Comparison of ENCODE assay signal across 20 cellular contexts in the genomic region with DNA sequence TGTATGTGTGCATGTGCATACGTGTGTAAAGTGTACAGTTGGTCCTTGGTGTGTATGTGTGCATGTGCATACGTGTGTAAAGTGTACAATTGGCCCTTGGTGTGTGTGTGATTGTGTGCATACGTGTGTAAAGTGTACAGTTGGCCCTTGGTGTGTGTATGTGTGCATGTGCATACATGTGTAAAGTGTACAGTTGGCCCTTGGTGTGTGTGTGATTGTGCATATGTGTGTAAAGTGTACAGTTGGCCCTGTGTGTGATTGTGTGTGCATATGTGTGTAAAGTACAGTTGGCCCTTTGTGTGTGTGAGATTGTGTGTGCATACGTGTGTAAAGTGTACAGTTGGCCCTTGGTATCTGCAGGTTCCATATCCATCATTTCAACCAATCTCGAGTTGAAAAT. TPM values are rescaled to one million over a fixed set of nuclear protein-coding genes. Genes with fewer than 3 reads are reported as not detected.
A peak's percentile ranks its signal among the peaks of the same experiment; 100 is the strongest.
DNase-seq lines count a peak whose midpoint lies in the region; ATAC-seq and TF ChIP-seq lines count a peak whose summit lies in the region.
"Had no signal": no experiment of that assay in that cellular context is flagged by ENCODE, and none has a peak within 500 bp of the region (broad histone marks: within the 10 kb centered on the region; RNA-seq: fewer than 3 reads in every experiment).

No MANE protein-coding gene starts in this region.

- H4K20me1 ChIP-seq in DND-41 (ENCODE audit: insufficient read depth, low read length), result peaks cover 51% of the 10 kb centered on the region
- no peaks in the 10 kb centered on the region for H4K20me1 ChIP-seq in OCI-LY1 (ENCODE audit: insufficient read depth, low read length)
- H4K20me1 ChIP-seq in GM23338 (replicated peaks; ENCODE audit: insufficient read depth), result no peaks in the 10 kb centered on the region; the same call in 1 of the 2 replicates

- H3K4me3 ChIP-seq in DND-41 (ENCODE audit: low read depth in 1 of 2, low read length in 2 of 2), result peak overlapping the region in 1 of 2 experiments; percentile 1; a peak in 1 of 4 replicates
- no peak overlapping the region for H3K4me3 ChIP-seq in HEK293 (ENCODE audit: low read depth, low read length)
- H3K4me3 ChIP-seq in OCI-LY1 (ENCODE audit: low read depth, low read length, poor library complexity, severe bottlenecking), result no peak overlapping the region
- no peak overlapping the region for H3K4me3 ChIP-seq in neuronal stem cell (ENCODE audit: low read length in 2 of 2)
- no peak overlapping the region for H3K4me3 ChIP-seq in GM23338

- H4K91ac ChIP-seq in neuronal stem cell (ENCODE audit: low read depth, low read length, poor library complexity), result no peak overlapping the region

- H3K14ac ChIP-seq in neuronal stem cell (ENCODE audit: low read length), result no peak overlapping the region

- no peak overlapping the region for H2BK5ac ChIP-seq in neuronal stem cell (ENCODE audit: low read length)

- peaks cover 9% of the 10 kb centered on the region for H3K27me3 Mint-ChIP-seq in GM23338 (ENCODE audit: insufficient read depth, low read depth, poor library complexity)

- ATAC-seq in DND-41 (ENCODE audit: insufficient read depth, low read depth), result no peak
- no peak for ATAC-seq in HG02870 (IDR thresholded peaks at IDR 0.05; ENCODE audit: unreplicated experiment)
- no peak for ATAC-seq in HG03139 (IDR thresholded peaks at IDR 0.05; ENCODE audit: unreplicated experiment)
- no peak for ATAC-seq in GM23338

- POLR2A ChIA-PET in HEK293 (lab: Yijun Ruan, JAX), result no interaction called here

- no peak overlapping the region for H3K27ac Mint-ChIP-seq in GM23338
- H3K27ac Mint-ChIP-seq: CD8-positive, alpha-beta T cell; IgD-negative memory B cell had no signal

- no peak for DNase-seq in DND-41
- DNase-seq in neuronal stem cell (ENCODE audit: low spot score), result no peak
- no peak for DNase-seq in GM23338 (ENCODE audit: low spot score)
- DNase-seq: ACHN, AML-193, DMS79 treated with DMSO at 0.1 percent for 48 hours, HCEC 1CT, NCI-H1048, NCI-H1436 treated with DMSO at 0.1 percent for 48 hours, NCI-H2081, NCI-H774, SHP77, SK-N-SH, T1000 had no signal

- H3F3A ChIP-seq in OCI-LY1 (ENCODE audit: insufficient read depth, low read length), result 0 out of 2 replicates have a peak, but pooled peaks cover 6% of the 10 kb centered on the region
- H3F3A ChIP-seq in GM23338 (replicated peaks; ENCODE audit: low read depth), result peaks cover 12% of the 10 kb centered on the region

- no peak overlapping the region for H3K4me3 Mint-ChIP-seq in GM23338
- H3K4me3 Mint-ChIP-seq: CD8-positive, alpha-beta T cell; IgD-negative memory B cell had no signal

- H3K4me1 ChIP-seq in DND-41 (ENCODE audit: insufficient read depth, low read length) (peaks cover 53% of the 10 kb centered on the region), HEK293 (ENCODE audit: control insufficient read depth, insufficient read depth, low read length) (no peaks in the 10 kb centered on the region), OCI-LY1 (ENCODE audit: insufficient read depth, low read length, severe bottlenecking) (peaks cover 52% of the 10 kb centered on the region), neuronal stem cell (ENCODE audit: control insufficient read depth in 2 of 2, insufficient read depth in 1 of 2, low read depth in 1 of 2, low read length in 2 of 2) (peaks cover 0 to 1% of the 10 kb centered on the region in 2 donors), GM23338 (ENCODE audit: insufficient read depth) (no peaks in the 10 kb centered on the region)

- no peak for TF ChIP-seq CTCF in DND-41 (IDR thresholded peaks at IDR 0.05; ENCODE audit: borderline replicate concordance, extremely low read depth, low read length, poor library complexity, severe bottlenecking)
- no peak for TF ChIP-seq CTCF in HEK293 (tag by site-specific recombination; IDR thresholded peaks at IDR 0.05)
- TF ChIP-seq CTCF in OCI-LY1 (IDR thresholded peaks at IDR 0.05; ENCODE audit: low read length), result no peak
- no peak for TF ChIP-seq CTCF in GM23338 (conservative IDR thresholded peaks at IDR 0.05; ENCODE audit: low read depth in 2 of 2)

- no CpG with 5 or more reads among the region's 5 CpGs for WGBS in neuronal stem cell (ENCODE audit: extremely low coverage in 2 of 2, insufficient read length in 2 of 2, insufficient replicate concordance in 1 of 2), 2 donors

- H3K9ac ChIP-seq in DND-41 (ENCODE audit: low read depth, low read length) (peak overlapping the region; percentile 28), OCI-LY1 (ENCODE audit: low read length) (peak overlapping the region; percentile 18; the same call in 1 of the 2 replicates), neuronal stem cell (ENCODE audit: low read depth, low read length, poor library complexity) (peak overlapping the region; percentile 30)
- H3K9ac ChIP-seq: SK-N-SH had no signal

- H3K36me3 Mint-ChIP-seq in GM23338 (ENCODE audit: low read depth), result peaks cover 19% of the 10 kb centered on the region

- H3K79me2 ChIP-seq in DND-41 (ENCODE audit: insufficient read depth, low read length) (peaks cover 66% of the 10 kb centered on the region), OCI-LY1 (ENCODE audit: insufficient read depth, low read length) (no peaks in the 10 kb centered on the region), GM23338 (replicated peaks; ENCODE audit: insufficient read depth) (peaks cover 3% of the 10 kb centered on the region; the same call in 1 of the 2 replicates)

- no peak overlapping the region for H3K23ac ChIP-seq in neuronal stem cell (ENCODE audit: low read depth, low read length, poor library complexity)

- no peak overlapping the region for H2BK15ac ChIP-seq in neuronal stem cell (ENCODE audit: low read length)

- H3K4me1 Mint-ChIP-seq in GM23338, result no peaks in the 10 kb centered on the region

- H3K9me3 Mint-ChIP-seq in GM23338, result no peaks in the 10 kb centered on the region; the same call in 2 of the 3 replicates
- H3K9me3 Mint-ChIP-seq: CD8-positive, alpha-beta T cell had no signal

- no peak overlapping the region for H2BK120ac ChIP-seq in neuronal stem cell (ENCODE audit: low read depth, low read length)

- H2BK12ac ChIP-seq in neuronal stem cell (ENCODE audit: low read length), result peak overlapping the region; percentile 8

- H3K36me3 ChIP-seq in DND-41 (ENCODE audit: insufficient read depth, low read length), result peaks cover 78% of the 10 kb centered on the region
- H3K36me3 ChIP-seq in HEK293 (ENCODE audit: control insufficient read depth in 2 of 2, insufficient read depth in 1 of 2, low read length in 2 of 2), result peaks cover 4 to 69% of the 10 kb centered on the region in 2 experiments; a peak in 2 of 3 replicates
- H3K36me3 ChIP-seq in OCI-LY1 (ENCODE audit: insufficient read depth, low read length), result peaks cover 29% of the 10 kb centered on the region
- H3K36me3 ChIP-seq in neuronal stem cell (replicated peaks in 1 of 2; ENCODE audit: control insufficient read depth in 2 of 2, insufficient read depth in 2 of 2, low read length in 2 of 2), result peaks cover 37 to 64% of the 10 kb centered on the region in 2 donors
- H3K36me3 ChIP-seq in GM23338 (ENCODE audit: insufficient read depth), result no peaks in the 10 kb centered on the region

- peak overlapping the region; percentile 23 for H4K8ac ChIP-seq in neuronal stem cell (ENCODE audit: low read depth, low read length)

- H2AFZ ChIP-seq in DND-41 (ENCODE audit: low read depth, low read length) (no peak overlapping the region), OCI-LY1 (ENCODE audit: low read length) (no peak overlapping the region), neuronal stem cell (ENCODE audit: low read length) (no peak overlapping the region), GM23338 (no peak overlapping the region)

- H3K9me3 ChIP-seq in DND-41 (ENCODE audit: insufficient read depth, low read length, severe bottlenecking) (no peaks in the 10 kb centered on the region), HEK293 (ENCODE audit: control insufficient read depth, insufficient read depth, low read depth, low read length) (no peaks in the 10 kb centered on the region), OCI-LY1 (ENCODE audit: low read length) (no peaks in the 10 kb centered on the region), neuronal stem cell (replicated peaks in 1 of 2; ENCODE audit: control insufficient read depth in 2 of 2, insufficient read depth in 1 of 2, low read depth in 1 of 2, low read length in 2 of 2) (peaks cover 3 to 5% of the 10 kb centered on the region in 2 donors)
- H3K9me3 ChIP-seq: SK-N-SH had no signal

- H3K27ac ChIP-seq in DND-41 (ENCODE audit: low read length) (peak overlapping the region; percentile 84), HEK293 (ENCODE audit: extremely low read depth, low read depth, low read length) (no peak overlapping the region), OCI-LY1 (ENCODE audit: low read depth, low read length, poor library complexity, severe bottlenecking) (peak overlapping the region; percentile 91), neuronal stem cell (replicated peaks; ENCODE audit: low read length) (no peak overlapping the region), GM23338 (ENCODE audit: low read depth) (no peak overlapping the region)

- H3K27me3 ChIP-seq in DND-41 (ENCODE audit: insufficient read depth, low read length, poor library complexity) (no peaks in the 10 kb centered on the region), OCI-LY1 (ENCODE audit: insufficient read depth, low read length) (no peaks in the 10 kb centered on the region), neuronal stem cell (ENCODE audit: control insufficient read depth in 3 of 3, insufficient read depth in 3 of 3, low read depth in 1 of 3, low read length in 3 of 3) (no peaks in the 10 kb centered on the region), GM23338 (ENCODE audit: insufficient read depth) (no peaks in the 10 kb centered on the region)

- no peak overlapping the region for H3K18ac ChIP-seq in neuronal stem cell (ENCODE audit: low read length)

- no peak overlapping the region for H2AK5ac ChIP-seq in neuronal stem cell (ENCODE audit: low read depth, low read length)

- H3K4ac ChIP-seq in neuronal stem cell (ENCODE audit: low read length), result no peak overlapping the region

- CTCF ChIA-PET in HEK293 (lab: Yijun Ruan, JAX), result no interaction called here

- H3K4me2 ChIP-seq in DND-41 (ENCODE audit: insufficient read depth, low read length) (peak overlapping the region; percentile 46), OCI-LY1 (ENCODE audit: low read length) (peak overlapping the region; percentile 15; the same call in 1 of the 2 replicates), neuronal stem cell (ENCODE audit: insufficient read depth, low read length, poor library complexity, severe bottlenecking) (no peak overlapping the region), GM23338 (no peak overlapping the region)
- H3K4me2 ChIP-seq: SK-N-SH had no signal

- H3K79me1 ChIP-seq in neuronal stem cell (ENCODE audit: low read depth, low read length), result peaks cover 24% of the 10 kb centered on the region

- H3K9me2 ChIP-seq in OCI-LY1 (ENCODE audit: low read depth, low read length) (no peaks in the 10 kb centered on the region), GM23338 (ENCODE audit: insufficient read depth) (0 out of 2 replicates have a peak, but pooled peaks cover 5% of the 10 kb centered on the region)
- H3K9me2 ChIP-seq: SK-N-SH had no signal

RNA-seq across cellular contexts. Expression of gene LIME1, which starts 5.1 kb away (rescaled TPM):
- polyA plus RNA-seq in neuronal stem cell (2013, experiment 1 of 2), result 3.2 TPM
- 2.9 TPM for polyA plus RNA-seq in neuronal stem cell (2013, experiment 2 of 2)
- total RNA-seq in GM23338 (2014; rRNA removed; shearing (Covaris generic)), result 3.6 and 12.2 TPM in 2 replicates
- polyA plus RNA-seq in GM23338 (2016; fragmentation: Nextera tagmentation; extraction: Ambion mirVana), result 4.7 and 7.4 TPM in 2 replicates

RNA-seq across cellular contexts. Expression of gene SLC2A4RG, which starts 8.2 kb away (rescaled TPM):
- 43.6 TPM for polyA plus RNA-seq in neuronal stem cell (2013, experiment 1 of 2)
- 43.1 TPM for polyA plus RNA-seq in neuronal stem cell (2013, experiment 2 of 2)
- total RNA-seq in GM23338 (2014; rRNA removed; shearing (Covaris generic)), result 33.8 and 42.0 TPM in 2 replicates
- 22.8 and 25.3 TPM in 2 replicates for polyA plus RNA-seq in GM23338 (2016; fragmentation: Nextera tagmentation; extraction: Ambion mirVana)

RNA-seq across cellular contexts. Expression of gene ZGPAT, which starts 23.6 kb away (rescaled TPM):
- polyA plus RNA-seq in neuronal stem cell (2013, experiment 1 of 2), result 11.0 TPM
- 11.0 TPM for polyA plus RNA-seq in neuronal stem cell (2013, experiment 2 of 2)
- 25.5 and 39.2 TPM in 2 replicates for total RNA-seq in GM23338 (2014; rRNA removed; shearing (Covaris generic))
- 21.5 and 25.0 TPM in 2 replicates for polyA plus RNA-seq in GM23338 (2016; fragmentation: Nextera tagmentation; extraction: Ambion mirVana)

RNA-seq across cellular contexts. Expression of gene ARFRP1, which starts 23.6 kb away (rescaled TPM):
- 8.8 TPM for polyA plus RNA-seq in neuronal stem cell (2013, experiment 1 of 2)
- 8.0 TPM for polyA plus RNA-seq in neuronal stem cell (2013, experiment 2 of 2)
- 19.0 and 24.6 TPM in 2 replicates for total RNA-seq in GM23338 (2014; rRNA removed; shearing (Covaris generic))
- polyA plus RNA-seq in GM23338 (2016; fragmentation: Nextera tagmentation; extraction: Ambion mirVana), result 16.7 and 18.6 TPM in 2 replicates

RNA-seq across cellular contexts. Expression of gene TNFRSF6B, which starts 35.0 kb away (rescaled TPM):
- polyA plus RNA-seq in neuronal stem cell (2013, experiment 1 of 2), result 0.70 TPM
- 0.90 TPM for polyA plus RNA-seq in neuronal stem cell (2013, experiment 2 of 2)
- 0.28 and 3.8 TPM in 2 replicates for total RNA-seq in GM23338 (2014; rRNA removed; shearing (Covaris generic))
- not detected in 2 replicates for polyA plus RNA-seq in GM23338 (2016; fragmentation: Nextera tagmentation; extraction: Ambion mirVana)
- polyA plus RNA-seq: IgD-negative memory B cell had no signal

Comparison
In these comparisons a context has a peak if more than half of its experiments do, and no peak if none do; other contexts are left out.
1. H3K27ac ChIP-seq: peak in DND-41 (single experiment) and OCI-LY1 (single experiment); none in HEK293 (single experiment), neuronal stem cell (single experiment) and GM23338 (single experiment).
2. H3K4me2 ChIP-seq: peak in DND-41 (single experiment) and OCI-LY1 (single experiment); none in neuronal stem cell (single experiment) and GM23338 (single experiment).
3. Peak in every context shown above with its lines, with median percentiles within 50 percentile points of each other: H3K9ac ChIP-seq.